In genomic region chr3:9362731-9363530, GRCh38 we compare ENCODE assay signal across 8 cellular contexts. TPM values are rescaled to one million over a fixed set of nuclear protein-coding genes. Genes with fewer than 3 reads are reported as not detected.
DNase-seq lines count a peak whose midpoint lies in the region; ATAC-seq and TF ChIP-seq lines count a peak whose summit lies in the region.

Gene THUMPD3 (plus strand): TSS chr3:9363054. CDS start chr3:9365069, 2,015 bp downstream.

- H3K9me3 ChIP-seq in colonic mucosa: no peaks in the 10 kb centered on the region

- TF ChIP-seq CTCF in colonic mucosa (IDR thresholded peaks at IDR 0.05): no peak

- ATAC-seq in GM19043 (IDR thresholded peaks at IDR 0.05; ENCODE audit: low read depth, unreplicated experiment) (peak; percentile 98), HG03378 (IDR thresholded peaks at IDR 0.05; ENCODE audit: unreplicated experiment) (peak; percentile 90)

- peaks cover 6% of the 10 kb centered on the region for H3K36me3 ChIP-seq in colonic mucosa

- H3K27ac ChIP-seq in colonic mucosa (peak within 1 kb of the TSS; percentile 89), layer of hippocampus (ENCODE audit: low read depth, low read length) (peak within 1 kb of the TSS; percentile 83)

- H3K4me1 ChIP-seq in colonic mucosa: peaks cover 9% of the 10 kb centered on the region

- H3K27me3 ChIP-seq in colonic mucosa (no peaks in the 10 kb centered on the region), layer of hippocampus (ENCODE audit: control insufficient read depth, insufficient read depth, low read length) (no peaks in the 10 kb centered on the region)

- DNase-seq in AML-193 (lab: John Stamatoyannopoulos, UW) (peak; percentile 96 to 98), NCI-H524 treated with DMSO at 0.1 percent for 48 hours (lab: John Stamatoyannopoulos, UW) (peak; percentile 66), colonic mucosa (peak; percentile 96)
- DNase-seq in activated CD4-positive, alpha-beta T cell treated with anti-CD3 and anti-CD28 coated beads for 4 hours: peak; percentile 87 to 91
- DNase-seq in stimulated activated CD4-positive, alpha-beta T cell treated with anti-CD3 and anti-CD28 coated beads, Interleukin-1b, Interleukin-23, amount 100 ng/mL, for 48 hours: peak; percentile 94

- H3K4me3 ChIP-seq in colonic mucosa: peak within 1 kb of the TSS; percentile 68

- intact Hi-C loops in colonic mucosa (cut with DNase I): no loop called here

- peak within 1 kb of the TSS; percentile 68 to 92 for H3K9ac ChIP-seq in colonic mucosa (ENCODE audit: low read depth in 2 of 2, low read length in 2 of 2)

RNA-seq across cellular contexts. Expression of gene THUMPD3, which starts in this region (rescaled TPM):
- total RNA-seq in colonic mucosa: 10 to 100 TPM; 40.1 to 46.0 TPM

Comparison
In these comparisons a context has a peak if more than half of its experiments do, and no peak if none do; other contexts are left out.
1. Peak in every context shown above with its lines: DNase-seq, ATAC-seq, H3K4me3 ChIP-seq and H3K27ac ChIP-seq.